ENCODE assay signal across 13 cellular contexts in the genomic region with DNA sequence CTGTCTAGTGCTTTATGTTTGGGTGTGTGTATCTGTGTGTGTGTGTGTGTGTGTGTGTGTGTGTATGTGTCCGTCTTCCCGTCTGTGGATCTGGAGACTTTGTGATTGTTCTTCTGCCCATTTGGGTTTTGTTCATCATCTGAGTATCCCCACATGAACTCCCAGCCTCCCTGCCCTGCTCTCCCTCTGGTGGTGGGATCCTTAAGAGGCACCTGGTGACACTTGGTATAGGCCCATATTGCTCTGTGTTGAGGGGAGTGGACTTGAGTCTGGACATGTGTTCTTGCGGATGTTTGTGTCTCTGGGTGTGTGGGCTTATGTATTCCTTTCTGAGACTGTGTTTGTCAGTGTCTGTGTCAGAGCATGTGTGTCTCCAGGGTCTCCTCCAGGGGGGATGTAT. TPM values are rescaled to one million over a fixed set of nuclear protein-coding genes. Genes with fewer than 3 reads are reported as not detected.
DNase-seq lines count a peak whose midpoint lies in the region; ATAC-seq and TF ChIP-seq lines count a peak whose summit lies in the region.
"Had no signal": no experiment of that assay in that cellular context is flagged by ENCODE, and none has a peak within 500 bp of the region (broad histone marks: within the 10 kb centered on the region; RNA-seq: fewer than 3 reads in every experiment).

No MANE protein-coding gene starts in this region.

- no peak overlapping the region for H3K27ac Mint-ChIP-seq in activated naive CD4-positive, alpha-beta T cell treated with anti-CD3 and anti-CD28 coated beads, Interleukin-2, amount 10 ng/mL, durations not matched to agents 7 days and 5 days
- H3K27ac Mint-ChIP-seq: dendritic cell treated with granulocyte-macrophage colony-stimulating factor and Interleukin-4, amounts not matched to agents 40 ng/mL and 50 ng/mL, for 4 days had no signal

- peak; percentile 20; the same call in 1 of the 2 replicates for TF ChIP-seq CTCF in OCI-LY1 (IDR thresholded peaks at IDR 0.05; ENCODE audit: low read length)
- TF ChIP-seq CTCF in choroid plexus epithelial cell (conservative IDR thresholded peaks at IDR 0.05; ENCODE audit: low read depth, low read length), result peak; percentile 77
- TF ChIP-seq CTCF in smooth muscle cell (IDR thresholded peaks at IDR 0.05; ENCODE audit: borderline replicate concordance, insufficient read depth, poor library complexity, severe bottlenecking), result peak; percentile 26

- WGBS in smooth muscle cell (ENCODE audit: low lambda C conversion rate), result 100% methylated on average over 3 of the region's 3 CpGs

- H3K27me3 Mint-ChIP-seq in activated naive CD4-positive, alpha-beta T cell treated with anti-CD3 and anti-CD28 coated beads, Interleukin-2, amount 10 ng/mL, durations not matched to agents 7 days and 5 days, result no peaks in the 10 kb centered on the region
- H3K27me3 Mint-ChIP-seq: dendritic cell treated with granulocyte-macrophage colony-stimulating factor and Interleukin-4, amounts not matched to agents 40 ng/mL and 50 ng/mL, for 4 days had no signal

- H3K36me3 ChIP-seq in OCI-LY1 (ENCODE audit: insufficient read depth, low read length), result peaks cover 86% of the 10 kb centered on the region
- peaks cover 5% of the 10 kb centered on the region for H3K36me3 ChIP-seq in smooth muscle cell (ENCODE audit: low read depth)
- H3K36me3 ChIP-seq: ovary had no signal

- H3K4me1 Mint-ChIP-seq in activated naive CD4-positive, alpha-beta T cell treated with anti-CD3 and anti-CD28 coated beads, Interleukin-2, amount 10 ng/mL, durations not matched to agents 7 days and 5 days, result peaks cover 5% of the 10 kb centered on the region

- H3K9ac ChIP-seq in OCI-LY1 (ENCODE audit: low read length), result no peak overlapping the region
- no peak overlapping the region for H3K9ac ChIP-seq in smooth muscle cell (ENCODE audit: low read depth)

- H3K4me2 ChIP-seq in OCI-LY1 (ENCODE audit: low read length) (no peak overlapping the region), smooth muscle cell (no peak overlapping the region)

- DNase-seq in activated naive CD4-positive, alpha-beta T cell treated with anti-CD3 and anti-CD28 coated beads, Interleukin-2, amount 10 ng/mL, durations not matched to agents 7 days and 5 days, result peak; percentile 44
- no peak for DNase-seq in activated naive CD4-positive, alpha-beta T cell treated with anti-CD3 and anti-CD28 coated beads, Interleukin-2, amount 50 U/mL, for 16 hours
- DNase-seq in choroid plexus epithelial cell (ENCODE audit: low read depth) (peak; percentile 62), smooth muscle cell (lab: John Stamatoyannopoulos, UW; ENCODE audit: unreplicated experiment) (no peak), SKM-1 treated with dmso at 0.1 percent for 144 hours (lab: John Stamatoyannopoulos, UW; ENCODE audit: unreplicated experiment) (no peak)
- DNase-seq: activated CD8-positive, alpha-beta memory T cell treated with anti-CD3 and anti-CD28 coated beads, Interleukin-2, amount 50 U/mL, for 4 hours; NCI-H1694 treated with DMSO at 0.1 percent for 48 hours; ovary had no signal

- peaks cover 79% of the 10 kb centered on the region for H3K36me3 Mint-ChIP-seq in activated naive CD4-positive, alpha-beta T cell treated with anti-CD3 and anti-CD28 coated beads, Interleukin-2, amount 10 ng/mL, durations not matched to agents 7 days and 5 days

- H3K4me3 Mint-ChIP-seq in activated naive CD4-positive, alpha-beta T cell treated with anti-CD3 and anti-CD28 coated beads, Interleukin-2, amount 10 ng/mL, durations not matched to agents 7 days and 5 days, result no peak overlapping the region
- H3K4me3 Mint-ChIP-seq: dendritic cell treated with granulocyte-macrophage colony-stimulating factor and Interleukin-4, amounts not matched to agents 40 ng/mL and 50 ng/mL, for 4 days had no signal

- H2AFZ ChIP-seq in OCI-LY1 (ENCODE audit: low read length), result no peak overlapping the region
- H2AFZ ChIP-seq in smooth muscle cell (ENCODE audit: low read depth), result no peak overlapping the region

- CTCF ChIA-PET in activated naive CD4-positive, alpha-beta T cell treated with anti-CD3 and anti-CD28 coated beads, Interleukin-2, amount 10 ng/mL, durations not matched to agents 7 days and 5 days (lab: Charles Lee), result interaction anchor here (6.3 kb wide), 1 partner anchor 65 kb away, joined by 45 read pairs; no protein-coding TSS in a partner anchor

- H3K27me3 ChIP-seq in OCI-LY1 (ENCODE audit: insufficient read depth, low read length), result no peaks in the 10 kb centered on the region
- H3K27me3 ChIP-seq in smooth muscle cell (ENCODE audit: low read depth), result no peaks in the 10 kb centered on the region
- H3K27me3 ChIP-seq: ovary had no signal

- no peaks in the 10 kb centered on the region for H3F3A ChIP-seq in OCI-LY1 (ENCODE audit: insufficient read depth, low read length)
- no peaks in the 10 kb centered on the region for H3F3A ChIP-seq in smooth muscle cell (ENCODE audit: low read depth)

- H3K9me2 ChIP-seq in OCI-LY1 (ENCODE audit: low read depth, low read length), result no peaks in the 10 kb centered on the region

- H3K4me1 ChIP-seq in OCI-LY1 (ENCODE audit: insufficient read depth, low read length, severe bottlenecking) (no peaks in the 10 kb centered on the region), smooth muscle cell (ENCODE audit: low read depth) (no peaks in the 10 kb centered on the region)

- H3K4me3 ChIP-seq in OCI-LY1 (ENCODE audit: low read depth, low read length, poor library complexity, severe bottlenecking), result no peak overlapping the region
- H3K4me3 ChIP-seq in choroid plexus epithelial cell (ENCODE audit: low read depth, low read length), result no peak overlapping the region
- H3K4me3 ChIP-seq in smooth muscle cell, result no peak overlapping the region
- H3K4me3 ChIP-seq: ovary, SK-N-MC had no signal

- H3K27ac ChIP-seq in OCI-LY1 (ENCODE audit: low read depth, low read length, poor library complexity, severe bottlenecking) (no peak overlapping the region), smooth muscle cell (ENCODE audit: low read depth) (no peak overlapping the region)
- H3K27ac ChIP-seq: ovary, SK-N-MC had no signal

- H3K79me2 ChIP-seq in OCI-LY1 (ENCODE audit: insufficient read depth, low read length), result no peaks in the 10 kb centered on the region
- no peaks in the 10 kb centered on the region for H3K79me2 ChIP-seq in smooth muscle cell (ENCODE audit: low read depth)

- H4K20me1 ChIP-seq in OCI-LY1 (ENCODE audit: insufficient read depth, low read length), result no peaks in the 10 kb centered on the region
- peaks cover 13% of the 10 kb centered on the region for H4K20me1 ChIP-seq in smooth muscle cell (ENCODE audit: low read depth)

- H3K9me3 Mint-ChIP-seq in activated naive CD4-positive, alpha-beta T cell treated with anti-CD3 and anti-CD28 coated beads, Interleukin-2, amount 10 ng/mL, durations not matched to agents 7 days and 5 days, result no peaks in the 10 kb centered on the region
- H3K9me3 Mint-ChIP-seq: dendritic cell treated with granulocyte-macrophage colony-stimulating factor and Interleukin-4, amounts not matched to agents 40 ng/mL and 50 ng/mL, for 4 days had no signal

- H3K9me3 ChIP-seq in OCI-LY1 (ENCODE audit: low read length) (no peaks in the 10 kb centered on the region), smooth muscle cell (replicated peaks; ENCODE audit: low read depth) (no peaks in the 10 kb centered on the region)
- H3K9me3 ChIP-seq: ovary had no signal

- ATAC-seq in GM21526 (IDR thresholded peaks at IDR 0.05; ENCODE audit: low FRiP score, unreplicated experiment) (no peak), HG02588 (IDR thresholded peaks at IDR 0.05; ENCODE audit: unreplicated experiment) (no peak)

RNA-seq across cellular contexts. Expression of gene RCOR2, which starts 15.3 kb away (rescaled TPM):
- 5.5 and 8.5 TPM in 2 replicates for total RNA-seq in smooth muscle cell
- polyA plus RNA-seq in smooth muscle cell, result 8.3 and 8.7 TPM in 2 replicates

RNA-seq across cellular contexts. Expression of gene NAA40, which starts 37.1 kb away (rescaled TPM):
- 11.3 and 16.5 TPM in 2 replicates for total RNA-seq in smooth muscle cell
- polyA plus RNA-seq in smooth muscle cell, result 7.6 and 11.1 TPM in 2 replicates

Comparison
In these comparisons a context has a peak if more than half of its experiments do, and no peak if none do; other contexts are left out.
1. DNase-seq: peak in activated naive CD4-positive, alpha-beta T cell treated with anti-CD3 and anti-CD28 coated beads, Interleukin-2, amount 10 ng/mL, durations not matched to agents 7 days and 5 days (single experiment) and choroid plexus epithelial cell (single experiment); none in activated naive CD4-positive, alpha-beta T cell treated with anti-CD3 and anti-CD28 coated beads, Interleukin-2, amount 50 U/mL, for 16 hours (single experiment), smooth muscle cell (single experiment) and SKM-1 treated with dmso at 0.1 percent for 144 hours (single experiment).
2. CTCF ChIP-seq: peak in every context shown above with its lines; median percentile 77 in choroid plexus epithelial cell; 26 in smooth muscle cell; 20 in OCI-LY1.